9 cellular contexts compared by ENCODE assay signal in genomic region chr12:3704512-3705348, GRCh38. TPM values are rescaled to one million over a fixed set of nuclear protein-coding genes. Genes with fewer than 3 reads are reported as not detected.
A peak's percentile ranks its signal among the peaks of the same experiment; 100 is the strongest.
DNase-seq lines count a peak whose midpoint lies in the region; ATAC-seq and TF ChIP-seq lines count a peak whose summit lies in the region.
"Had no signal": no experiment of that assay in that cellular context is flagged by ENCODE, and none has a peak within 500 bp of the region (broad histone marks: within the 10 kb centered on the region; RNA-seq: fewer than 3 reads in every experiment).

No MANE protein-coding gene starts in this region.

- H3K27me3 ChIP-seq in WERI-Rb-1 (ENCODE audit: insufficient read depth, low read depth, severe bottlenecking) (no peaks in the 10 kb centered on the region), left ventricle myocardium inferior (ENCODE audit: low read depth) (no peaks in the 10 kb centered on the region), skeletal muscle tissue (ENCODE audit: control insufficient read depth in 3 of 3, insufficient read depth in 3 of 3, low read length in 3 of 3) (no peaks in the 10 kb centered on the region)

- peak overlapping the region; percentile 16 for H3K4me3 ChIP-seq in WERI-Rb-1 (ENCODE audit: low read depth, low read length)
- H3K4me3 ChIP-seq in left ventricle myocardium inferior = peak overlapping the region; percentile 39
- H3K4me3 ChIP-seq in skeletal muscle tissue (ENCODE audit: low read length in 3 of 3) = no peak overlapping the region

- intact Hi-C loops in left ventricle myocardium inferior (cut with micrococcal nuclease) = no loop called here

- ATAC-seq in GM18909 (IDR thresholded peaks at IDR 0.05; ENCODE audit: poor library complexity, unreplicated experiment) = peak; percentile 46

- H3K27ac ChIP-seq in WERI-Rb-1 (peak overlapping the region; percentile 84), left ventricle myocardium inferior (replicated peaks) (peak overlapping the region; percentile 78), skeletal muscle tissue (ENCODE audit: low read depth, low read length) (peak overlapping the region; percentile 42)

- H3K9me3 ChIP-seq in WERI-Rb-1 (ENCODE audit: severe bottlenecking) = peaks cover 6% of the 10 kb centered on the region
- H3K9me3 ChIP-seq in left ventricle myocardium inferior (replicated peaks) = peaks cover 9% of the 10 kb centered on the region
- H3K9me3 ChIP-seq in skeletal muscle tissue (ENCODE audit: control insufficient read depth in 3 of 3, low read length in 3 of 3) = no peaks in the 10 kb centered on the region

- TF ChIP-seq CTCF in WERI-Rb-1 (IDR thresholded peaks at IDR 0.05; ENCODE audit: low read depth, low read length) = no peak
- TF ChIP-seq CTCF in left ventricle myocardium inferior (IDR thresholded peaks at IDR 0.05; ENCODE audit: borderline replicate concordance) = no peak

- DNase-seq in WERI-Rb-1 (peak; percentile 23), left ventricle myocardium inferior (no peak), NCI-H446 treated with DMSO at 0.1 percent for 48 hours (lab: John Stamatoyannopoulos, UW) (no peak)
- no peak for DNase-seq in activated CD4-positive, CD25-positive, alpha-beta regulatory T cell treated with anti-CD3 and anti-CD28 coated beads, Interleukin-2, amount 50 U/mL, for 72 hours
- no peak for DNase-seq in NK-92 treated with Interleukin-12 subunit alpha and Interleukin-12 subunit beta, amount 100 ng/mL, for 24 hours (lab: John Stamatoyannopoulos, UW)
- DNase-seq: central memory CD4-positive, alpha-beta T cell; stimulated activated naive CD4-positive, alpha-beta T cell had no signal

- H3K36me3 ChIP-seq in WERI-Rb-1 (no peaks in the 10 kb centered on the region; the same call in 1 of the 2 replicates), left ventricle myocardium inferior (no peaks in the 10 kb centered on the region), skeletal muscle tissue (ENCODE audit: control insufficient read depth in 3 of 3, insufficient read depth in 3 of 3, low read length in 3 of 3) (no peaks in the 10 kb centered on the region)

- peak overlapping the region in 1 of 3 donors; percentile 36 for H3K9ac ChIP-seq in skeletal muscle tissue (ENCODE audit: low read depth in 1 of 3, low read length in 3 of 3)

- H3K4me1 ChIP-seq in left ventricle myocardium inferior (peaks cover 13% of the 10 kb centered on the region), skeletal muscle tissue (ENCODE audit: control insufficient read depth in 3 of 3, insufficient read depth in 3 of 3, low read length in 3 of 3) (peaks cover 0 to 2% (median 0%) of the 10 kb centered on the region in 3 donors)

RNA-seq across cellular contexts. Expression of gene CRACR2A, which starts 48.2 kb away (rescaled TPM):
- total RNA-seq in left ventricle myocardium inferior (7.6 TPM), skeletal muscle tissue (2.1 TPM)

Comparison
In these comparisons a context has a peak if more than half of its experiments do, and no peak if none do; other contexts are left out.
1. H3K4me3 ChIP-seq: peak in WERI-Rb-1 (single experiment) and left ventricle myocardium inferior (single experiment); none in skeletal muscle tissue (0 of 3).
2. Peak in every context shown above with its lines, with median percentiles within 50 percentile points of each other: H3K27ac ChIP-seq.